In genomic region chr4:26907731-26908599, GRCh38 we compare ENCODE assay signal across 16 cellular contexts. TPM values are rescaled to one million over a fixed set of nuclear protein-coding genes. Genes with fewer than 3 reads are reported as not detected.
DNase-seq lines count a peak whose midpoint lies in the region; ATAC-seq, FAIRE-seq and TF ChIP-seq lines count a peak whose summit lies in the region.
"Had no signal": no experiment of that assay in that cellular context is flagged by ENCODE, and none has a peak within 500 bp of the region (broad histone marks: within the 10 kb centered on the region; RNA-seq: fewer than 3 reads in every experiment).

No MANE protein-coding gene starts in this region.

- H3K4me3 ChIP-seq in keratinocyte (ENCODE audit: control insufficient read depth in 2 of 3, extremely low read depth in 1 of 3, insufficient read depth in 2 of 3, low read depth in 1 of 3, low read length in 3 of 3) (peak overlapping the region in 2 of 3 experiments; percentile 11 to 30), Caco-2 (ENCODE audit: low read depth, low read length) (no peak overlapping the region)
- H3K4me3 ChIP-seq: colonic mucosa, neural progenitor cell had no signal

- H3K27me3 ChIP-seq in keratinocyte (ENCODE audit: control insufficient read depth, extremely low read depth, insufficient read depth, low read length) = no peaks in the 10 kb centered on the region
- no peaks in the 10 kb centered on the region for H3K27me3 ChIP-seq in Caco-2 (replicated peaks; ENCODE audit: control insufficient read depth, insufficient read depth, low read length)
- H3K27me3 ChIP-seq: colonic mucosa, foreskin keratinocyte, neural progenitor cell had no signal

- POLR2A ChIA-PET in T-cell (lab: Charles Lee) (interaction anchor here in 1 of 2 donors (0.8 kb wide), 1 partner anchor 44 kb away, joined by 5 read pairs; no protein-coding TSS in a partner anchor), Caco-2 (lab: Charles Lee) (no interaction called here)

- peaks cover 9% of the 10 kb centered on the region for H3K4me1 ChIP-seq in keratinocyte (ENCODE audit: control insufficient read depth, extremely low read depth, insufficient read depth, low read length)
- no peaks in the 10 kb centered on the region for H3K4me1 ChIP-seq in Caco-2
- H3K4me1 ChIP-seq: colonic mucosa, foreskin keratinocyte had no signal

- ATAC-seq in stimulated activated naive CD8-positive, alpha-beta T cell treated with anti-CD3 and anti-CD28 coated beads, Interleukin-15, amount 100 ng/mL, for 72 hours = peak; percentile 41
- no peak for ATAC-seq in stimulated activated naive CD8-positive, alpha-beta T cell treated with anti-CD3 and anti-CD28 coated beads, Interleukin-15, Interleukin-2, amounts not matched to agents 100 U/mL and 50 U/mL, for 24 hours
- no peak for ATAC-seq in T-cell (replicated peaks in 1 of 4)
- no peak for ATAC-seq in GM19035 (IDR thresholded peaks at IDR 0.05; ENCODE audit: unreplicated experiment)
- ATAC-seq: foreskin keratinocyte had no signal

- no peaks in the 10 kb centered on the region for H4K20me1 ChIP-seq in keratinocyte (ENCODE audit: control insufficient read depth, extremely low read depth, insufficient read depth, low read length)

- H3K9me1 ChIP-seq in keratinocyte (ENCODE audit: control insufficient read depth, extremely low read depth, insufficient read depth, low read length) = no peaks in the 10 kb centered on the region

- H3K36me3 ChIP-seq in keratinocyte (ENCODE audit: control insufficient read depth in 2 of 2, extremely low read depth in 1 of 2, insufficient read depth in 2 of 2, low read length in 2 of 2) = no peaks in the 10 kb centered on the region
- H3K36me3 ChIP-seq in Caco-2 (ENCODE audit: control insufficient read depth, insufficient read depth, low read length) = no peaks in the 10 kb centered on the region
- H3K36me3 ChIP-seq: colonic mucosa, neural progenitor cell had no signal

- dilution Hi-C loops in keratinocyte (cut with MboI; ENCODE audit: extremely low pct_ligation_motif_present, low sequenced_read_pairs) = no loop called here

- H2AFZ ChIP-seq in keratinocyte (ENCODE audit: control insufficient read depth, low read length) = peak overlapping the region; percentile 2
- H2AFZ ChIP-seq: neural progenitor cell had no signal

- H3K27ac ChIP-seq in keratinocyte (ENCODE audit: control insufficient read depth, insufficient read depth, low read length) = no peak overlapping the region
- H3K27ac ChIP-seq: colonic mucosa, foreskin keratinocyte, neural progenitor cell had no signal

- CTCF ChIA-PET in T-cell (lab: Charles Lee) (interaction anchor here in 1 of 2 donors (0.5 kb wide), 1 partner anchor 1145 kb away, joined by 3 read pairs; no protein-coding TSS in a partner anchor), Caco-2 (lab: Charles Lee) (no interaction called here)

- no peaks in the 10 kb centered on the region for H3K79me2 ChIP-seq in keratinocyte (ENCODE audit: control insufficient read depth, insufficient read depth, low read length)

- H3K9ac ChIP-seq in keratinocyte (ENCODE audit: control insufficient read depth, extremely low read depth, insufficient read depth, low read length) = no peak overlapping the region
- H3K9ac ChIP-seq: neural progenitor cell had no signal

- intact Hi-C loops in Caco-2 (cut with micrococcal nuclease; ENCODE audit: unreplicated experiment) = no loop called here

- BruUV-seq in Caco-2 (replicated peaks; lab: Mats Ljungman, UMichigan) = no TSS peak

- no peak for TF ChIP-seq CTCF in keratinocyte (optimal IDR thresholded peaks at IDR 0.05 in 1 of 3, IDR thresholded peaks at IDR 0.05 in 1 of 3, conservative IDR thresholded peaks at IDR 0.05 in 1 of 3; ENCODE audit: extremely low read depth in 1 of 3, insufficient read depth in 2 of 3, low read length in 3 of 3)
- TF ChIP-seq CTCF in Caco-2 (IDR thresholded peaks at IDR 0.05; ENCODE audit: insufficient read depth in 1 of 2, low read depth in 1 of 2, low read length in 1 of 2, severe bottlenecking in 1 of 2, unreplicated experiment in 1 of 2) = no peak

- DNase-seq in stimulated activated naive CD8-positive, alpha-beta T cell treated with anti-CD3 and anti-CD28 coated beads, Interleukin-15, amount 100 ng/mL, for 72 hours = no peak
- DNase-seq in stimulated activated naive CD8-positive, alpha-beta T cell treated with anti-CD3 and anti-CD28 coated beads, Interleukin-15, Interleukin-2, amounts not matched to agents 100 U/mL and 50 U/mL, for 24 hours = no peak
- DNase-seq in T-cell = no peak
- no peak for DNase-seq in keratinocyte (ENCODE audit: low read depth, low spot score)
- no peak for DNase-seq in NCI-H748 treated with DMSO at 0.1 percent for 48 hours (lab: John Stamatoyannopoulos, UW)
- no peak for DNase-seq in DMS53 treated with DMSO at 0.1 percent for 48 hours (lab: John Stamatoyannopoulos, UW; ENCODE audit: unreplicated experiment)
- no peak for DNase-seq in Caco-2
- DNase-seq: activated CD4-positive, CD25-positive, alpha-beta regulatory T cell treated with anti-CD3 and anti-CD28 coated beads, Interleukin-2, amount 50 U/mL, for 72 hours; C1 segment of cervical spinal cord; colonic mucosa; islet precursor cell; NCI-H1436 treated with DMSO at 0.1 percent for 48 hours; NCI-H82 had no signal

- peak overlapping the region; percentile 11 to 53 for H3K4me3 Mint-ChIP-seq in stimulated activated naive CD8-positive, alpha-beta T cell treated with anti-CD3 and anti-CD28 coated beads, Interleukin-15, amount 100 ng/mL, for 72 hours
- H3K4me3 Mint-ChIP-seq in T-cell = peak overlapping the region in 2 of 3 donors; percentile 9 to 21
- H3K4me3 Mint-ChIP-seq in Caco-2 (ENCODE audit: unreplicated experiment) = no peak overlapping the region
- H3K4me3 Mint-ChIP-seq: neural progenitor cell had no signal

- H3K4me2 ChIP-seq in keratinocyte (ENCODE audit: control insufficient read depth, extremely low read depth, insufficient read depth, low read depth, low read length) = peak overlapping the region; percentile 70
- H3K4me2 ChIP-seq: neural progenitor cell had no signal

- peaks cover 79% of the 10 kb centered on the region for H3K4me1 Mint-ChIP-seq in stimulated activated naive CD8-positive, alpha-beta T cell treated with anti-CD3 and anti-CD28 coated beads, Interleukin-15, amount 100 ng/mL, for 72 hours
- H3K4me1 Mint-ChIP-seq in T-cell (peaks cover 78 to 87% (median 84%) of the 10 kb centered on the region in 3 donors), Caco-2 (ENCODE audit: low read depth, unreplicated experiment) (peaks cover 7% of the 10 kb centered on the region)

- no peaks in the 10 kb centered on the region for H3K27me3 Mint-ChIP-seq in stimulated activated naive CD8-positive, alpha-beta T cell treated with anti-CD3 and anti-CD28 coated beads, Interleukin-15, amount 100 ng/mL, for 72 hours
- H3K27me3 Mint-ChIP-seq in T-cell (no peaks in the 10 kb centered on the region), Caco-2 (ENCODE audit: insufficient read depth, unreplicated experiment) (no peaks in the 10 kb centered on the region)

- H3K27ac Mint-ChIP-seq in stimulated activated naive CD8-positive, alpha-beta T cell treated with anti-CD3 and anti-CD28 coated beads, Interleukin-15, amount 100 ng/mL, for 72 hours = peak overlapping the region; percentile 55 to 66
- H3K27ac Mint-ChIP-seq in T-cell (no peak overlapping the region), Caco-2 (ENCODE audit: unreplicated experiment) (no peak overlapping the region)
- H3K27ac Mint-ChIP-seq: neural progenitor cell had no signal

- no peaks in the 10 kb centered on the region for H3K9me3 ChIP-seq in keratinocyte (ENCODE audit: control insufficient read depth, low read depth, low read length)
- no peaks in the 10 kb centered on the region for H3K9me3 ChIP-seq in Caco-2
- H3K9me3 ChIP-seq: colonic mucosa had no signal

- H3K9me3 Mint-ChIP-seq in stimulated activated naive CD8-positive, alpha-beta T cell treated with anti-CD3 and anti-CD28 coated beads, Interleukin-15, amount 100 ng/mL, for 72 hours = no peaks in the 10 kb centered on the region
- H3K9me3 Mint-ChIP-seq in T-cell (no peaks in the 10 kb centered on the region), Caco-2 (ENCODE audit: unreplicated experiment) (no peaks in the 10 kb centered on the region)
- H3K9me3 Mint-ChIP-seq: neural progenitor cell had no signal

- H3K36me3 Mint-ChIP-seq in T-cell = peaks cover 5% of the 10 kb centered on the region
- H3K36me3 Mint-ChIP-seq in Caco-2 (ENCODE audit: insufficient read depth, unreplicated experiment) = no peaks in the 10 kb centered on the region

- peak; percentile 32 for FAIRE-seq in keratinocyte (lab: Jason Lieb, UNC)

RNA-seq across cellular contexts. Expression of gene STIM2, which starts 47.3 kb away (rescaled TPM):
- total RNA-seq in T-cell (10 to 100 TPM; 67.9 to 98.7 (median 75.2) TPM), Caco-2 (2022) (27.2 and 28.5 TPM in 2 replicates)
- polyA plus RNA-seq in keratinocyte = 17.3 to 23.1 TPM (median 20.7 TPM) in 3 replicates
- polyA plus RNA-seq in keratinocyte (2011; ENCODE audit: low read depth) = 17.9 TPM
- polyA plus RNA-seq in keratinocyte (2011; cell fraction: cytosol; rRNA removed) = 5.5 and 6.1 TPM in 2 replicates
- 51.1 and 51.2 TPM in 2 replicates for polyA plus RNA-seq in keratinocyte (2011; cell fraction: nucleus; rRNA removed)
- 10.5 and 13.2 TPM in 2 replicates for polyA plus RNA-seq in keratinocyte (2012; ENCODE audit: low replicate concordance)
- polyA minus RNA-seq in keratinocyte = 8.0 to 29.5 TPM (median 27.4 TPM) in 3 replicates
- 7.5 TPM for polyA minus RNA-seq in keratinocyte (2011; cell fraction: cytosol; rRNA and poly(A)+ RNA removed)
- polyA minus RNA-seq in keratinocyte (2011; cell fraction: nucleus; rRNA and poly(A)+ RNA removed) = 23.7 and 35.9 TPM in 2 replicates

Comparison
In these comparisons a context has a peak if more than half of its experiments do, and no peak if none do; other contexts are left out.
1. H3K27ac Mint-ChIP-seq: peak in stimulated activated naive CD8-positive, alpha-beta T cell treated with anti-CD3 and anti-CD28 coated beads, Interleukin-15, amount 100 ng/mL, for 72 hours (2 of 2); none in T-cell (0 of 2) and Caco-2 (single experiment).